9 cellular contexts compared by ENCODE assay signal in the genomic region with DNA sequence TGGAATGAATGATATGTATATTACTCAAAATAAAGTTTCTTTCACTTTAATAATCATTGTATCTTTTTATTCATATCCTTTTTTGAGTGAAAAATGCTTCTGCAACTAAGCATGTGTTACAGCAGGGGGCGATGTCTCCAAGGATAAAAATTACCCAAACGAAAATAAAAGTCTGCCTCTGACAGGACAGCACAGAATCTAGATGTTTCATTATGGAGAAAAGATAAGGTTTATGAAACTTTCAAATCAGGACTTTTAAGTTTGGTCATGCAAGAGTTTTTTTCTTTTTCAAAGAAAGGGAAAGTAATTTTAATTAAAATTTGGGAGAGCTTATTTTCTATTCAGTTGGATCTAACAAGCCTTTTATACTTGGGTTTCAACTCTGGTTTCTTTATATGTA. TPM values are rescaled to one million over a fixed set of nuclear protein-coding genes. Genes with fewer than 3 reads are reported as not detected.
DNase-seq lines count a peak whose midpoint lies in the region; ATAC-seq and TF ChIP-seq lines count a peak whose summit lies in the region.
"Had no signal": no experiment of that assay in that cellular context is flagged by ENCODE, and none has a peak within 500 bp of the region (broad histone marks: within the 10 kb centered on the region; RNA-seq: fewer than 3 reads in every experiment).

No MANE protein-coding gene starts in this region.

- peak; percentile 71 for TF ChIP-seq CTCF in NB4 (IDR thresholded peaks at IDR 0.05; ENCODE audit: low read depth, low read length)
- peak; percentile 54 for TF ChIP-seq CTCF in foreskin fibroblast (IDR thresholded peaks at IDR 0.05; ENCODE audit: low read depth, low read length)
- peak; percentile 88 for TF ChIP-seq CTCF in progenitor cell of endocrine pancreas (IDR thresholded peaks at IDR 0.05; ENCODE audit: unreplicated experiment)

- peaks cover 4% of the 10 kb centered on the region for H3K4me1 Mint-ChIP-seq in progenitor cell of endocrine pancreas (ENCODE audit: low read depth)

- TF ChIP-seq POLR2A in NB4 (IDR thresholded peaks at IDR 0.05; ENCODE audit: extremely low read depth, insufficient read length) = no peak

- H3K4me3 ChIP-seq in NB4 (ENCODE audit: low read depth, low read length) (no peak overlapping the region), foreskin fibroblast (ENCODE audit: low read depth in 1 of 2, low read length in 2 of 2) (no peak overlapping the region)
- H3K4me3 ChIP-seq: BLaER1 treated with 17β-estradiol and CSF1 and Interleukin-3, amounts not matched to agents 10 nM and 100 nM had no signal

- H3K36me3 Mint-ChIP-seq in progenitor cell of endocrine pancreas (ENCODE audit: insufficient read depth) = peaks cover 20% of the 10 kb centered on the region

- H3K4me3 Mint-ChIP-seq in progenitor cell of endocrine pancreas (ENCODE audit: low read depth) = no peak overlapping the region

- peak; percentile 60 for ATAC-seq in GM21515 (IDR thresholded peaks at IDR 0.05; ENCODE audit: unreplicated experiment)

- DNase-seq in NCI-H1417 (lab: John Stamatoyannopoulos, UW) (peak in 2 of 3 experiments; percentile 64 to 70), NCI-H1417 treated with DMSO at 0.1 percent for 48 hours (lab: John Stamatoyannopoulos, UW) (no peak), NB4 (ENCODE audit: low read depth) (peak; percentile 59), foreskin fibroblast (peak; percentile 51 to 85), progenitor cell of endocrine pancreas (ENCODE audit: low spot score, unreplicated experiment) (no peak), GOT3 (lab: John Stamatoyannopoulos, UW) (no peak)
- DNase-seq in activated CD4-positive, alpha-beta T cell treated with anti-CD3 and anti-CD28 coated beads for 48 hours = peak; percentile 30

- H3K9me3 Mint-ChIP-seq in progenitor cell of endocrine pancreas (ENCODE audit: low read depth) = no peaks in the 10 kb centered on the region

- H3K27ac Mint-ChIP-seq in progenitor cell of endocrine pancreas = no peak overlapping the region

- no peaks in the 10 kb centered on the region for H3K27me3 Mint-ChIP-seq in progenitor cell of endocrine pancreas

RNA-seq across cellular contexts. Expression of a gene that starts 48.4 kb away (rescaled TPM):
- 123 and 140 TPM in 2 replicates for total RNA-seq in progenitor cell of endocrine pancreas

Comparison
In these comparisons a context has a peak if more than half of its experiments do, and no peak if none do; other contexts are left out.
1. DNase-seq: peak in NCI-H1417 (2 of 3), NB4 (single experiment), activated CD4-positive, alpha-beta T cell treated with anti-CD3 and anti-CD28 coated beads for 48 hours (single experiment) and foreskin fibroblast (2 of 2); none in NCI-H1417 treated with DMSO at 0.1 percent for 48 hours (single experiment), progenitor cell of endocrine pancreas (single experiment) and GOT3 (single experiment).
2. Peak in every context shown above with its lines, with median percentiles within 50 percentile points of each other: CTCF ChIP-seq.